In genomic region chrX:65551489-65552339, GRCh38 we compare ENCODE assay signal across 10 cellular contexts.
"Had no signal": no experiment of that assay in that cellular context is flagged by ENCODE, and none has a peak within 500 bp of the region (broad histone marks: within the 10 kb centered on the region; RNA-seq: fewer than 3 reads in every experiment).

No MANE protein-coding gene starts in this region.

- ATAC-seq: GM23338, HCT116 had no signal

- H3K4me1 ChIP-seq: HAP-1 had no signal

- H3K4me3 ChIP-seq: GM23248, GM23338, HAP-1 had no signal

- H2AFZ ChIP-seq: GM23248, GM23338 had no signal

- H3K4me2 ChIP-seq: GM23338 had no signal

- DNase-seq: GM23248, GOT3, H9, HCEC 1CT, HFFc6 had no signal

- H3K9ac ChIP-seq: GM23248 had no signal

- FAIRE-seq: H1, H54 had no signal

- H3K27ac ChIP-seq: GM23248 had no signal

- H3K36me3 ChIP-seq: HAP-1 had no signal
